In genomic region chr19:1865172-1866010, GRCh38 we compare ENCODE assay signal across 8 cellular contexts. TPM values are rescaled to one million over a fixed set of nuclear protein-coding genes. Genes with fewer than 3 reads are reported as not detected.
DNase-seq lines count a peak whose midpoint lies in the region; ATAC-seq lines count a peak whose summit lies in the region.

No MANE protein-coding gene starts in this region.

- peak overlapping the region; percentile 69 for H3K4me3 Mint-ChIP-seq in activated CD8-positive, alpha-beta memory T cell treated with anti-CD3 and anti-CD28 coated beads, Interleukin-2, amount 10 ng/mL, durations not matched to agents 7 days and 5 days
- H3K4me3 Mint-ChIP-seq in activated naive CD8-positive, alpha-beta T cell treated with anti-CD3 and anti-CD28 coated beads for 36 hours: peak overlapping the region; percentile 80

- no peaks in the 10 kb centered on the region for H3K36me3 Mint-ChIP-seq in activated CD8-positive, alpha-beta memory T cell treated with anti-CD3 and anti-CD28 coated beads, Interleukin-2, amount 10 ng/mL, durations not matched to agents 7 days and 5 days
- H3K36me3 Mint-ChIP-seq in activated naive CD8-positive, alpha-beta T cell treated with anti-CD3 and anti-CD28 coated beads for 36 hours: peaks cover 14% of the 10 kb centered on the region

- ATAC-seq in activated CD8-positive, alpha-beta memory T cell treated with anti-CD3 and anti-CD28 coated beads, Interleukin-2, amount 10 ng/mL, durations not matched to agents 7 days and 5 days: no peak
- no peak for ATAC-seq in aorta (ENCODE audit: low FRiP score)

- no peaks in the 10 kb centered on the region for H3K27me3 ChIP-seq in layer of hippocampus (ENCODE audit: control insufficient read depth, insufficient read depth, low read length)
- no peaks in the 10 kb centered on the region for H3K27me3 ChIP-seq in aorta (ENCODE audit: control insufficient read depth in 1 of 2, insufficient read depth in 2 of 2, low read length in 1 of 2)

- no peak for DNase-seq in activated CD8-positive, alpha-beta memory T cell treated with anti-CD3 and anti-CD28 coated beads, Interleukin-2, amount 10 ng/mL, durations not matched to agents 7 days and 5 days
- DNase-seq in activated CD8-positive, alpha-beta memory T cell treated with anti-CD3 and anti-CD28 coated beads for 24 hours: no peak
- no peak for DNase-seq in activated naive CD8-positive, alpha-beta T cell treated with anti-CD3 and anti-CD28 coated beads for 36 hours
- DNase-seq in stimulated activated CD4-positive, alpha-beta T cell treated with anti-CD3 and anti-CD28 coated beads, Interleukin-1b, Interleukin-23, amount 100 ng/mL, for 48 hours: no peak
- no peak for DNase-seq in aorta
- no peak for DNase-seq in NCI-H146 (lab: John Stamatoyannopoulos, UW)

- no peaks in the 10 kb centered on the region for H3K36me3 ChIP-seq in aorta (ENCODE audit: control insufficient read depth in 1 of 2, insufficient read depth in 2 of 2, low read length in 1 of 2)

- peaks cover 41% of the 10 kb centered on the region for H3K4me1 Mint-ChIP-seq in activated CD8-positive, alpha-beta memory T cell treated with anti-CD3 and anti-CD28 coated beads, Interleukin-2, amount 10 ng/mL, durations not matched to agents 7 days and 5 days
- peaks cover 20% of the 10 kb centered on the region for H3K4me1 Mint-ChIP-seq in activated naive CD8-positive, alpha-beta T cell treated with anti-CD3 and anti-CD28 coated beads for 36 hours

- H3K27ac ChIP-seq in layer of hippocampus (ENCODE audit: low read depth, low read length) (peak overlapping the region; percentile 86), temporal lobe (ENCODE audit: low read depth, low read length) (peak overlapping the region; percentile 61), aorta (ENCODE audit: low read depth in 1 of 2, low read length in 2 of 2) (peak overlapping the region in 1 of 2 donors; percentile 13)

- WGBS in aorta, 2 donors: 87 to 88% methylated on average over 17 of the region's 17 CpGs

- H3K4me1 ChIP-seq in aorta (ENCODE audit: control insufficient read depth in 1 of 2, insufficient read depth in 2 of 2, low read length in 2 of 2): no peaks in the 10 kb centered on the region

- intact Hi-C loops in aorta (cut with DNase I): no loop called here

- peak overlapping the region; percentile 57 for H3K27ac Mint-ChIP-seq in activated CD8-positive, alpha-beta memory T cell treated with anti-CD3 and anti-CD28 coated beads, Interleukin-2, amount 10 ng/mL, durations not matched to agents 7 days and 5 days
- H3K27ac Mint-ChIP-seq in activated naive CD8-positive, alpha-beta T cell treated with anti-CD3 and anti-CD28 coated beads for 36 hours: peak overlapping the region; percentile 88

- H3K9me3 Mint-ChIP-seq in activated CD8-positive, alpha-beta memory T cell treated with anti-CD3 and anti-CD28 coated beads, Interleukin-2, amount 10 ng/mL, durations not matched to agents 7 days and 5 days (ENCODE audit: low read depth): no peaks in the 10 kb centered on the region
- no peaks in the 10 kb centered on the region for H3K9me3 Mint-ChIP-seq in activated naive CD8-positive, alpha-beta T cell treated with anti-CD3 and anti-CD28 coated beads for 36 hours

- H3K27me3 Mint-ChIP-seq in activated CD8-positive, alpha-beta memory T cell treated with anti-CD3 and anti-CD28 coated beads, Interleukin-2, amount 10 ng/mL, durations not matched to agents 7 days and 5 days: no peaks in the 10 kb centered on the region
- no peaks in the 10 kb centered on the region for H3K27me3 Mint-ChIP-seq in activated naive CD8-positive, alpha-beta T cell treated with anti-CD3 and anti-CD28 coated beads for 36 hours

- H3K4me3 ChIP-seq in aorta (ENCODE audit: low read length in 2 of 2): no peak overlapping the region

- CTCF ChIA-PET in activated CD8-positive, alpha-beta memory T cell treated with anti-CD3 and anti-CD28 coated beads, Interleukin-2, amount 10 ng/mL, durations not matched to agents 7 days and 5 days (lab: Charles Lee): interaction anchor here (0.8 to 3.6 kb wide), 19 partner anchors 9 to 77 kb away, joined by 3 to 25 read pairs (median 7); partner anchors contain the start of genes ABHD17A, ADAT3 and SCAMP4

- H3K9me3 ChIP-seq in aorta (ENCODE audit: control insufficient read depth, low read length): no peaks in the 10 kb centered on the region

RNA-seq across cellular contexts. Expression of gene KLF16, which starts 2.0 kb away (rescaled TPM):
- total RNA-seq in activated CD8-positive, alpha-beta memory T cell treated with anti-CD3 and anti-CD28 coated beads, Interleukin-2, amount 10 ng/mL, durations not matched to agents 7 days and 5 days: 10 to 100 TPM; 22.6 to 28.1 TPM
- total RNA-seq in activated naive CD8-positive, alpha-beta T cell treated with anti-CD3 and anti-CD28 coated beads for 36 hours: 10 to 100 TPM; 37.9 to 39.0 TPM
- 3.4 TPM for total RNA-seq in temporal lobe
- 10 to 100 TPM; 17.3 to 18.3 TPM for total RNA-seq in aorta
- polyA plus RNA-seq in aorta: 1 to 10 TPM; 5.1 to 6.6 TPM

RNA-seq across cellular contexts. Expression of gene REXO1, which starts 17.1 kb away (rescaled TPM):
- 10 to 100 TPM; 58.4 to 68.4 TPM for total RNA-seq in activated CD8-positive, alpha-beta memory T cell treated with anti-CD3 and anti-CD28 coated beads, Interleukin-2, amount 10 ng/mL, durations not matched to agents 7 days and 5 days
- total RNA-seq in activated naive CD8-positive, alpha-beta T cell treated with anti-CD3 and anti-CD28 coated beads for 36 hours: 10 to 100 TPM; 53.1 to 54.2 TPM
- total RNA-seq in temporal lobe (9.6 TPM), aorta (10 to 100 TPM; 27.7 to 29.9 TPM)
- 10 to 100 TPM in 1 of 2 donors, 1 to 10 TPM in 1; 4.8 to 25.6 TPM for polyA plus RNA-seq in aorta

RNA-seq across cellular contexts. Expression of gene ABHD17A, which starts 19.9 kb away (rescaled TPM):
- 100 to 1,000 TPM; 156 to 189 TPM for total RNA-seq in activated CD8-positive, alpha-beta memory T cell treated with anti-CD3 and anti-CD28 coated beads, Interleukin-2, amount 10 ng/mL, durations not matched to agents 7 days and 5 days
- 100 to 1,000 TPM in 1 of 2 experiments, 10 to 100 TPM in 1; 98.7 to 106 TPM for total RNA-seq in activated naive CD8-positive, alpha-beta T cell treated with anti-CD3 and anti-CD28 coated beads for 36 hours
- total RNA-seq in temporal lobe (22.6 TPM), aorta (10 to 100 TPM; 54.8 to 64.6 TPM)
- 100 to 1,000 TPM in 1 of 2 donors, 10 to 100 TPM in 1; 48.8 to 116 TPM for polyA plus RNA-seq in aorta

RNA-seq across cellular contexts. Expression of gene ADAT3, which starts 39.8 kb away (rescaled TPM):
- total RNA-seq in activated CD8-positive, alpha-beta memory T cell treated with anti-CD3 and anti-CD28 coated beads, Interleukin-2, amount 10 ng/mL, durations not matched to agents 7 days and 5 days: 10 to 100 TPM in 1 of 2 experiments, 1 to 10 TPM in 1; 9.3 to 11.4 TPM
- total RNA-seq in activated naive CD8-positive, alpha-beta T cell treated with anti-CD3 and anti-CD28 coated beads for 36 hours: 1 to 10 TPM; 5.7 to 5.9 TPM
- total RNA-seq in temporal lobe: 0.74 TPM
- total RNA-seq in aorta: 1 to 10 TPM; 3.3 to 5.5 TPM
- polyA plus RNA-seq in aorta: 1 to 10 TPM; 1.5 to 5.6 TPM

RNA-seq across cellular contexts. Expression of gene SCAMP4, which starts 39.8 kb away (rescaled TPM):
- total RNA-seq in activated CD8-positive, alpha-beta memory T cell treated with anti-CD3 and anti-CD28 coated beads, Interleukin-2, amount 10 ng/mL, durations not matched to agents 7 days and 5 days: 10 to 100 TPM; 32.9 to 34.8 TPM
- 10 to 100 TPM; 31.0 to 35.0 TPM for total RNA-seq in activated naive CD8-positive, alpha-beta T cell treated with anti-CD3 and anti-CD28 coated beads for 36 hours
- total RNA-seq in temporal lobe (22.1 TPM), aorta (10 to 100 TPM; 38.8 to 49.6 TPM)
- 10 to 100 TPM; 10.1 to 19.1 TPM for polyA plus RNA-seq in aorta
